8 cellular contexts compared by ENCODE assay signal in genomic region chr10:49114718-49115014, GRCh38. TPM values are rescaled to one million over a fixed set of nuclear protein-coding genes. Genes with fewer than 3 reads are reported as not detected.
DNase-seq lines count a peak whose midpoint lies in the region; ATAC-seq and TF ChIP-seq lines count a peak whose summit lies in the region.

No MANE protein-coding gene starts in this region.

- H3K4me3 ChIP-seq in CD8-positive, alpha-beta memory T cell (ENCODE audit: low read length) = no peak overlapping the region
- H3K4me3 ChIP-seq in right atrium auricular region = peak overlapping the region; percentile 55 to 72
- H3K4me3 ChIP-seq in rectal smooth muscle tissue (ENCODE audit: low read length) = peak overlapping the region; percentile 81

- peaks cover 3 to 9% (median 8%) of the 10 kb centered on the region in 3 donors for H3K4me1 Mint-ChIP-seq in CD8-positive, alpha-beta memory T cell
- peaks cover 8% of the 10 kb centered on the region for H3K4me1 Mint-ChIP-seq in activated naive CD8-positive, alpha-beta T cell treated with anti-CD3 and anti-CD28 coated beads, Interleukin-2, amount 10 ng/mL, durations not matched to agents 7 days and 5 days

- POLR2A ChIA-PET in CD8-positive, alpha-beta memory T cell (lab: Charles Lee) = no interaction called here
- POLR2A ChIA-PET in activated naive CD8-positive, alpha-beta T cell treated with anti-CD3 and anti-CD28 coated beads, Interleukin-2, amount 10 ng/mL, durations not matched to agents 7 days and 5 days (lab: Charles Lee) = no interaction called here

- ATAC-seq in activated naive CD8-positive, alpha-beta T cell treated with anti-CD3 and anti-CD28 coated beads, Interleukin-2, amount 10 ng/mL, durations not matched to agents 7 days and 5 days (ENCODE audit: low read depth) = no peak
- no peak for ATAC-seq in GM18907 (IDR thresholded peaks at IDR 0.05; ENCODE audit: unreplicated experiment)

- peaks cover 25 to 36% of the 10 kb centered on the region in 2 donors for H3K27me3 Mint-ChIP-seq in CD8-positive, alpha-beta memory T cell
- peaks cover 60% of the 10 kb centered on the region for H3K27me3 Mint-ChIP-seq in activated naive CD8-positive, alpha-beta T cell treated with anti-CD3 and anti-CD28 coated beads, Interleukin-2, amount 10 ng/mL, durations not matched to agents 7 days and 5 days

- TF ChIP-seq CTCF in right atrium auricular region (IDR thresholded peaks at IDR 0.05) = no peak

- H3K27ac Mint-ChIP-seq in CD8-positive, alpha-beta memory T cell = peak overlapping the region in 2 of 8 donors; percentile 34 to 36
- no peak overlapping the region for H3K27ac Mint-ChIP-seq in activated naive CD8-positive, alpha-beta T cell treated with anti-CD3 and anti-CD28 coated beads, Interleukin-2, amount 10 ng/mL, durations not matched to agents 7 days and 5 days

- CTCF ChIA-PET in CD8-positive, alpha-beta memory T cell (lab: Charles Lee) = no interaction called here

- no peaks in the 10 kb centered on the region for H3K9me3 ChIP-seq in CD8-positive, alpha-beta memory T cell (ENCODE audit: low read length)
- H3K9me3 ChIP-seq in right atrium auricular region = no peaks in the 10 kb centered on the region

- peak overlapping the region; percentile 47 for H3K9ac ChIP-seq in rectal smooth muscle tissue (ENCODE audit: low read length)

- H3K36me3 Mint-ChIP-seq in CD8-positive, alpha-beta memory T cell = no peaks in the 10 kb centered on the region
- no peaks in the 10 kb centered on the region for H3K36me3 Mint-ChIP-seq in activated naive CD8-positive, alpha-beta T cell treated with anti-CD3 and anti-CD28 coated beads, Interleukin-2, amount 10 ng/mL, durations not matched to agents 7 days and 5 days

- no peaks in the 10 kb centered on the region for H3K27me3 ChIP-seq in CD8-positive, alpha-beta memory T cell (ENCODE audit: insufficient read depth, low read length, poor library complexity, severe bottlenecking)
- H3K27me3 ChIP-seq in right atrium auricular region (no peaks in the 10 kb centered on the region), rectal smooth muscle tissue (ENCODE audit: control insufficient read depth, insufficient read depth, low read length) (no peaks in the 10 kb centered on the region)

- peak overlapping the region in 5 of 7 donors; percentile 24 to 69 (median 56) for H3K4me3 Mint-ChIP-seq in CD8-positive, alpha-beta memory T cell
- H3K4me3 Mint-ChIP-seq in activated naive CD8-positive, alpha-beta T cell treated with anti-CD3 and anti-CD28 coated beads, Interleukin-2, amount 10 ng/mL, durations not matched to agents 7 days and 5 days = peak overlapping the region; percentile 53

- no peaks in the 10 kb centered on the region for H3K4me1 ChIP-seq in CD8-positive, alpha-beta memory T cell (ENCODE audit: insufficient read depth, low read length)
- H3K4me1 ChIP-seq in right atrium auricular region (peaks cover 0 to 51% of the 10 kb centered on the region in 2 donors), rectal smooth muscle tissue (ENCODE audit: control insufficient read depth, insufficient read depth, low read length) (peaks cover 3% of the 10 kb centered on the region)

- no peak for DNase-seq in CD8-positive, alpha-beta memory T cell
- DNase-seq in activated naive CD8-positive, alpha-beta T cell treated with anti-CD3 and anti-CD28 coated beads, Interleukin-2, amount 10 ng/mL, durations not matched to agents 7 days and 5 days = no peak
- no peak for DNase-seq in right atrium auricular region (ENCODE audit: low spot score)
- no peak for DNase-seq in NCI-H1417 treated with DMSO at 0.1 percent for 48 hours (lab: John Stamatoyannopoulos, UW)
- DNase-seq in GM19238 (ENCODE audit: insufficient read length, low spot score) = no peak
- no peak for DNase-seq in NCI-H526 treated with DMSO at 0.1 percent for 48 hours (lab: John Stamatoyannopoulos, UW)

- no peaks in the 10 kb centered on the region for H3K36me3 ChIP-seq in CD8-positive, alpha-beta memory T cell (ENCODE audit: insufficient read depth, low read length)
- no peaks in the 10 kb centered on the region for H3K36me3 ChIP-seq in right atrium auricular region
- no peaks in the 10 kb centered on the region for H3K36me3 ChIP-seq in rectal smooth muscle tissue (ENCODE audit: control insufficient read depth, insufficient read depth, low read length)

- peak overlapping the region; percentile 31 for H3K27ac ChIP-seq in CD8-positive, alpha-beta memory T cell (ENCODE audit: low read depth, low read length)
- H3K27ac ChIP-seq in right atrium auricular region (peak overlapping the region; percentile 86), rectal smooth muscle tissue (ENCODE audit: low read depth, low read length) (peak overlapping the region; percentile 81)

- H3K9me3 Mint-ChIP-seq in CD8-positive, alpha-beta memory T cell = no peaks in the 10 kb centered on the region
- H3K9me3 Mint-ChIP-seq in activated naive CD8-positive, alpha-beta T cell treated with anti-CD3 and anti-CD28 coated beads, Interleukin-2, amount 10 ng/mL, durations not matched to agents 7 days and 5 days = no peaks in the 10 kb centered on the region

RNA-seq across cellular contexts. Expression of gene VSTM4, which starts 0.7 kb away (rescaled TPM):
- total RNA-seq in CD8-positive, alpha-beta memory T cell = under 1 TPM; 0.07 to 0.09 TPM
- polyA plus RNA-seq in CD8-positive, alpha-beta memory T cell = not detected
- total RNA-seq in activated naive CD8-positive, alpha-beta T cell treated with anti-CD3 and anti-CD28 coated beads, Interleukin-2, amount 10 ng/mL, durations not matched to agents 7 days and 5 days = not detected
- total RNA-seq in right atrium auricular region = 10 to 100 TPM; 17.6 to 22.7 TPM

RNA-seq across cellular contexts. Expression of gene FAM170B, which starts 19.2 kb away (rescaled TPM):
- not detected for total RNA-seq in CD8-positive, alpha-beta memory T cell
- polyA plus RNA-seq in CD8-positive, alpha-beta memory T cell = not detected
- total RNA-seq in activated naive CD8-positive, alpha-beta T cell treated with anti-CD3 and anti-CD28 coated beads, Interleukin-2, amount 10 ng/mL, durations not matched to agents 7 days and 5 days = not detected
- total RNA-seq in right atrium auricular region = not detected

Comparison
In these comparisons a context has a peak if more than half of its experiments do, and no peak if none do; other contexts are left out.
1. H3K27ac ChIP-seq: peak in every context shown above with its lines; median percentile 86 in right atrium auricular region; 81 in rectal smooth muscle tissue; 31 in CD8-positive, alpha-beta memory T cell.
2. RNA of gene VSTM4, which starts 0.7 kb away (total RNA-seq): 17.6 to 22.7 TPM in right atrium auricular region; 0.07 to 0.09 TPM in CD8-positive, alpha-beta memory T cell and not detected in activated naive CD8-positive, alpha-beta T cell treated with anti-CD3 and anti-CD28 coated beads, Interleukin-2, amount 10 ng/mL, durations not matched to agents 7 days and 5 days; every median in the first group is over 10 times any median in the second.